8 cellular contexts compared by ENCODE assay signal in the genomic region with DNA sequence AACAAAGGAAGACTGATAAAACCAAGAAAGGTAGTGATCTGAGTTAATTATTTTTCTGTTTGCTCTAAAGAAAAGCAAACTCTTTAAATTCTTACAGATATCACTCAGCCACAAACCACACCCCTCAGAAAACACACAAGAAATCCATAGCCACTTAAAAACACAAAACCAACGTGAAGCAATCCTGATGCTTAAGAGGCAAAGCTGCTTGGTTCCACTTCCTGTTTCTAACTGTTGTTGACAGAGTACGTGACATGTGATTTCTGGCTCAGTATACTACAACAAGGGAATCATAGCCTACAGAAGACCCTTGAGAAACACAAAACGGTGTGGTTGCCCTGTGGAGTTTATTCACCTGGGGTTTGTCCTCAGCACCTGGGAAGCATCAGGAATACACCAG.
DNase-seq lines count a peak whose midpoint lies in the region; FAIRE-seq and TF ChIP-seq lines count a peak whose summit lies in the region.

No MANE protein-coding gene starts in this region.

- in situ Hi-C loops in GM13977 (cut with MboI; ENCODE audit: low pct_unique_long_range_greater_than_20kb, low sequenced_read_pairs, unreplicated experiment) (no loop called here), mammary epithelial cell (cut with MboI; ENCODE audit: low sequenced_read_pairs in 2 of 2) (no loop called here)

- BruUV-seq in mammary epithelial cell (replicated peaks; lab: Mats Ljungman, UMichigan) = no TSS peak

- no peaks in the 10 kb centered on the region for H4K20me1 ChIP-seq in mammary epithelial cell (ENCODE audit: insufficient read depth, low read length)

- TF ChIP-seq CTCF in GM13977 (IDR thresholded peaks at IDR 0.05; ENCODE audit: extremely low read depth, insufficient read depth, missing control alignments) (no peak), mammary epithelial cell (conservative IDR thresholded peaks at IDR 0.05 in 1 of 2, IDR thresholded peaks at IDR 0.05 in 1 of 2; ENCODE audit: extremely low read depth in 1 of 2, insufficient read depth in 1 of 2, low read depth in 1 of 2, low read length in 2 of 2) (no peak), coronary artery (IDR thresholded peaks at IDR 0.05) (no peak)

- DNase-seq in GM13977 (ENCODE audit: low spot score) (peak; percentile 16), H4 (ENCODE audit: low spot score) (peak; percentile 71), NCI-H1417 (lab: John Stamatoyannopoulos, UW) (peak; percentile 22 to 81 (median 46)), mammary epithelial cell (peak; percentile 41), NCI-H446 (lab: John Stamatoyannopoulos, UW) (no peak), coronary artery (ENCODE audit: low spot score) (no peak), frontal cortex (ENCODE audit: low spot score in 2 of 2) (no peak), OCI-M2 (lab: John Stamatoyannopoulos, UW; ENCODE audit: unreplicated experiment) (no peak)

- H3K27me3 ChIP-seq in mammary epithelial cell (ENCODE audit: insufficient read depth, low read length) = no peaks in the 10 kb centered on the region

- intact Hi-C loops in mammary epithelial cell (cut with micrococcal nuclease) = no loop called here

- no peak for FAIRE-seq in frontal cortex (lab: Jason Lieb, UNC)

- H3K4me2 ChIP-seq in mammary epithelial cell (ENCODE audit: insufficient read depth, low read depth, low read length) = no peak overlapping the region

- H3K9ac ChIP-seq in mammary epithelial cell (ENCODE audit: insufficient read depth, low read length) = no peak overlapping the region

- H3K36me3 ChIP-seq in mammary epithelial cell (ENCODE audit: insufficient read depth, low read length) = no peaks in the 10 kb centered on the region

- CTCF ChIA-PET in mammary epithelial cell (lab: Charles Lee; ENCODE audit: low non-redundant PET) = no interaction called here

- H3K9me3 ChIP-seq in mammary epithelial cell (replicated peaks; ENCODE audit: insufficient read depth, low read length) = no peaks in the 10 kb centered on the region

- H3K27ac ChIP-seq in mammary epithelial cell (ENCODE audit: insufficient read depth, low read depth, low read length) (no peak overlapping the region), coronary artery (no peak overlapping the region)

- 56% methylated on average over 3 of the region's 3 CpGs for WGBS in mammary epithelial cell (ENCODE audit: low coverage, missing lambda C conversion rate)

- dilution Hi-C loops in mammary epithelial cell (cut with HindIII; ENCODE audit: low sequenced_read_pairs) = no loop called here

- H3K4me3 ChIP-seq in mammary epithelial cell (replicated peaks in 1 of 3; ENCODE audit: insufficient read depth in 1 of 3, low read depth in 2 of 3, low read length in 3 of 3) (no peak overlapping the region), coronary artery (no peak overlapping the region)

- H3K4me1 ChIP-seq in mammary epithelial cell (ENCODE audit: insufficient read depth, low read length) = no peaks in the 10 kb centered on the region

- peak overlapping the region; percentile 20 for H2AFZ ChIP-seq in mammary epithelial cell (ENCODE audit: low read depth, low read length)

- H3K79me2 ChIP-seq in mammary epithelial cell (ENCODE audit: insufficient read depth, low read length) = no peaks in the 10 kb centered on the region

Comparison
In these comparisons a context has a peak if more than half of its experiments do, and no peak if none do; other contexts are left out.
1. DNase-seq: peak in GM13977 (single experiment), H4 (single experiment), NCI-H1417 (3 of 3) and mammary epithelial cell (single experiment); none in NCI-H446 (0 of 2), coronary artery (single experiment), frontal cortex (0 of 2) and OCI-M2 (single experiment).